In the genomic region with DNA sequence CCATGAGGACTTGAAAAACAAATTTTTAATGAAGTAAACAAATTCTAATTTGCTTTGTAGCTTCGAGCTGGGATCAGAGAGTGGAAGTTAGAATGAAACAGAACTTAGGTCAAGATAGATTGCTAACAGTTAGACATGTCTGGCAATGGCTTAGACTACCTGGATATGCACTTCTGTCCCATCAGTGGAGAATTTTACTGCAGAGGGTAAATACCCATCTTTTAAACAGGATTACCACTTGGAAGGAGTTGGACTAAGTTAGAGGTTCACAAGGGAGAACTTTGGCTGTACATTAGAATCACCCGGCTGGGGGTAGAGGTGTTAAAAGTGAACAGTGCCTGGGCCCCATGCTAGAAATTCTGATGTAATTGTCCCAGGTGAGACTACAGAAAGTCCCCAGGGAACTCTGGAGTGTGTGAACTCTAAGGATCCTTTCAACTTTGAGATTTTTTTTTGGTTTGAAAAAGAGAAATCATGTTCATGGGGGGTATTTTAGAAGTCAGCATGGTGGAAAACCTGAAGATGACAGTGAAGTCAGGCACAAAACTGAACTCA, we compare ENCODE assay signal across 19 cellular contexts. TPM values are rescaled to one million over a fixed set of nuclear protein-coding genes. Genes with fewer than 3 reads are reported as not detected.
DNase-seq lines count a peak whose midpoint lies in the region; ATAC-seq, FAIRE-seq and TF ChIP-seq lines count a peak whose summit lies in the region.
"Had no signal": no experiment of that assay in that cellular context is flagged by ENCODE, and none has a peak within 500 bp of the region (broad histone marks: within the 10 kb centered on the region; RNA-seq: fewer than 3 reads in every experiment).

No MANE protein-coding gene starts in this region.

- H3K9me3 Mint-ChIP-seq in nephron, result no peaks in the 10 kb centered on the region
- H3K9me3 Mint-ChIP-seq: endodermal cell, neural progenitor cell had no signal

- H3K27me3 Mint-ChIP-seq in nephron (ENCODE audit: low read depth), result no peaks in the 10 kb centered on the region

- in situ Hi-C loops in GM18951 (cut with MboI; ENCODE audit: low sequenced_read_pairs, unreplicated experiment), result no loop called here

- TF ChIP-seq CTCF in OCI-LY3 (IDR thresholded peaks at IDR 0.05; ENCODE audit: low read depth, low read length) (no peak), nephron (IDR thresholded peaks at IDR 0.05; ENCODE audit: unreplicated experiment in 3 of 3) (no peak)

- H3K4me1 Mint-ChIP-seq in nephron, result peaks cover 21% of the 10 kb centered on the region

- H3K79me2 ChIP-seq in OCI-LY3 (ENCODE audit: low read length), result peaks cover 72% of the 10 kb centered on the region

- H3K9ac ChIP-seq in OCI-LY3 (ENCODE audit: low read length), result peak overlapping the region; percentile 33; the same call in 1 of the 2 replicates
- H3K9ac ChIP-seq: BLaER1, neural progenitor cell had no signal

- peaks cover 96% of the 10 kb centered on the region for H3K4me1 ChIP-seq in OCI-LY3 (ENCODE audit: low read length)
- H3K4me1 ChIP-seq: foreskin keratinocyte had no signal

- H3K9me3 ChIP-seq in OCI-LY3 (ENCODE audit: insufficient read depth, low read length), result no peaks in the 10 kb centered on the region
- H3K9me3 ChIP-seq: BLaER1, suprapubic skin had no signal

- no peaks in the 10 kb centered on the region for H3K36me3 Mint-ChIP-seq in nephron (ENCODE audit: low read depth)
- H3K36me3 Mint-ChIP-seq: neural progenitor cell had no signal

- DNase-seq in GM12892 (ENCODE audit: insufficient read length) (no peak), NCI-H2171 treated with DMSO at 0.1 percent for 48 hours (lab: John Stamatoyannopoulos, UW) (no peak), NCI-H2029 (lab: John Stamatoyannopoulos, UW) (no peak)
- DNase-seq: activated CD4-positive, alpha-beta T cell treated with anti-CD3 and anti-CD28 coated beads for 4 hours; amygdala; DMS79; endodermal cell; foreskin keratinocyte; Karpas-422; NCI-H226; SIG-M5 had no signal

- ATAC-seq in HG03521 (IDR thresholded peaks at IDR 0.05; ENCODE audit: unreplicated experiment) (no peak), GM18520 (IDR thresholded peaks at IDR 0.05; ENCODE audit: unreplicated experiment) (no peak)

- H3K36me3 ChIP-seq in OCI-LY3 (replicated peaks; ENCODE audit: low read depth, low read length), result peaks cover 4% of the 10 kb centered on the region
- H3K36me3 ChIP-seq: BLaER1, neural progenitor cell, suprapubic skin had no signal

- H3K27me3 ChIP-seq in OCI-LY3 (ENCODE audit: low read depth, low read length), result no peaks in the 10 kb centered on the region
- H3K27me3 ChIP-seq: BLaER1, foreskin keratinocyte, neural progenitor cell, suprapubic skin had no signal

- TF ChIP-seq POLR2A in GM12892 (IDR thresholded peaks at IDR 0.05; ENCODE audit: low read depth, low read length), result no peak; the same call in 1 of the 2 replicates
- TF ChIP-seq POLR2A in GM18951 (IDR thresholded peaks at IDR 0.05; ENCODE audit: extremely low read depth, insufficient read depth, insufficient read length), result peak; percentile 9

- no peak overlapping the region for H2AFZ ChIP-seq in OCI-LY3 (ENCODE audit: low read depth, low read length)

- H3K4me2 ChIP-seq in OCI-LY3 (ENCODE audit: low read length), result peak overlapping the region; percentile 57
- H3K4me2 ChIP-seq: BLaER1, neural progenitor cell had no signal

- peak overlapping the region; percentile 84 for H3K27ac ChIP-seq in OCI-LY3 (ENCODE audit: low read length)
- H3K27ac ChIP-seq: BLaER1, foreskin keratinocyte, neural progenitor cell had no signal

- peak overlapping the region in 2 of 3 experiments; percentile 64 to 95 for H3K27ac Mint-ChIP-seq in nephron
- H3K27ac Mint-ChIP-seq: endodermal cell, neural progenitor cell had no signal

- H3K4me3 Mint-ChIP-seq in nephron, result no peak overlapping the region
- H3K4me3 Mint-ChIP-seq: endodermal cell, neural progenitor cell had no signal

- FAIRE-seq in GM12892 (lab: Jason Lieb, UNC), result peak; percentile 30

- peak overlapping the region; percentile 8; the same call in 1 of the 2 replicates for H3K4me3 ChIP-seq in OCI-LY3 (ENCODE audit: low read length)
- H3K4me3 ChIP-seq: BLaER1, neural progenitor cell, suprapubic skin had no signal

- no peaks in the 10 kb centered on the region for H4K20me1 ChIP-seq in OCI-LY3 (ENCODE audit: insufficient read depth, low read length)
- H4K20me1 ChIP-seq: BLaER1 had no signal

RNA-seq across cellular contexts. Expression of a gene that starts 35.5 kb away (rescaled TPM):
- polyA plus RNA-seq in GM12892 (2012; ENCODE audit: missing spikeins), result 161 TPM
- polyA plus RNA-seq: foreskin keratinocyte had no signal
